Comparison of ENCODE assay signal across 1 cellular context in the genomic region with DNA sequence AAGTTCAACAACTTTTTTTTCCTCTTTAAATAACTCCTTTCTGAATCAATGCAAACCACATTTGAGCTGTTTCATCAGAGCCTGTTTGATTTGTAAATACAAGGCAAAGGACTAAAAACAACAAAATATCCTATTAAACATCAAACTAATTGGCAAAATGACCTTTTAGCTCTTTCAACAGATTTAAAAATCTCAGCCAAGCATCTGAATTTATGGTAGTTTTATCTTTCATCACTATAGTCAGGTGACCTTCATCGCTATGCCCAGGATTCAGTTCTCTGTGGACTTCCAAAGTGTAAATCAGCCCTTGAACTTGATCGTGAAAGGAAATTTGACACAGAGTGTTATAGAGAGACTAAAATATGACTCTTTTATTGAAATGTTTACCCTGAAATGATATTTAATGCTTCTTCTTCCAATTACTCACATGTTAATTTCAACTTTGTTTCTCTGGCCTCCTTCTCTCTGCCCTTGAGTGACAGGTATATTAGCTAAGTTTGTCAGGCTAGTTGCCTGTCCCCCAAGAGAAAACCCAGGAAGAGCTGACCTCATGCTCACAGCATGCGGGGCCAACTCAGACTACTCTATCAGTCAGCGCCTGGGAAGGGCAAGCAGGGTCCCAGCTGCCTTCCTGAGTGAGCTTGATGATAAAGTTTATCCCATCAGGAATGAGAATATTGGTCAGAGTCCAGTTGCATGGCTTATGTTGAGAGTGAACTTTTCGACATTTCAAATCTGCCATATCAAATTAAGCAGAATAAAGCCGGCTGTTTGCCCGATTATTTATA.
TF ChIP-seq lines count a peak whose summit lies in the region.

No MANE protein-coding gene starts in this region.

TF ChIP-seq in SK-N-SH treated with all-trans-retinoic acid at 6 μM for 48 hours, 23 proteins besides CTCF, POLR2A, EP300 and RAD21 (continued from another document):
- TF ChIP-seq, protein P1, sequence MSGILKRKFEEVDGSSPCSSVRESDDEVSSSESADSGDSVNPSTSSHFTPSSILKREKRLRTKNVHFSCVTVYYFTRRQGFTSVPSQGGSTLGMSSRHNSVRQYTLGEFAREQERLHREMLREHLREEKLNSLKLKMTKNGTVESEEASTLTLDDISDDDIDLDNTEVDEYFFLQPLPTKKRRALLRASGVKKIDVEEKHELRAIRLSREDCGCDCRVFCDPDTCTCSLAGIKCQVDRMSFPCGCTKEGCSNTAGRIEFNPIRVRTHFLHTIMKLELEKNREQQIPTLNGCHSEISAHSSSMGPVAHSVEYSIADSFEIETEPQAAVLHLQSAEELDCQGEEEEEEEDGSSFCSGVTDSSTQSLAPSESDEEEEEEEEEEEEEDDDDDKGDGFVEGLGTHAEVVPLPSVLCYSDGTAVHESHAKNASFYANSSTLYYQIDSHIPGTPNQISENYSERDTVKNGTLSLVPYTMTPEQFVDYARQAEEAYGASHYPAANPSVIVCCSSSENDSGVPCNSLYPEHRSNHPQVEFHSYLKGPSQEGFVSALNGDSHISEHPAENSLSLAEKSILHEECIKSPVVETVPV (CRISPR knock-in tag; IDR thresholded peaks at IDR 0.05), result no peak
- TF ChIP-seq ZFP30 (CRISPR knock-in tag; IDR thresholded peaks at IDR 0.05) (no peak), ESRRG (CRISPR knock-in tag; IDR thresholded peaks at IDR 0.05) (no peak), SNAI2 (CRISPR knock-in tag; IDR thresholded peaks at IDR 0.05) (peak; percentile 76), RARB (CRISPR knock-in tag; IDR thresholded peaks at IDR 0.05) (no peak), ARNTL (CRISPR knock-in tag; IDR thresholded peaks at IDR 0.05; ENCODE audit: borderline replicate concordance, low read depth) (no peak), ISL1 (CRISPR knock-in tag; IDR thresholded peaks at IDR 0.05) (peak; percentile 89), PPARA (CRISPR knock-in tag; IDR thresholded peaks at IDR 0.05; ENCODE audit: borderline replicate concordance) (no peak), ZNF70 (CRISPR knock-in tag; IDR thresholded peaks at IDR 0.05) (no peak), TCF4 (CRISPR knock-in tag; IDR thresholded peaks at IDR 0.05; ENCODE audit: borderline replicate concordance) (no peak)
- TF ChIP-seq, protein P2, sequence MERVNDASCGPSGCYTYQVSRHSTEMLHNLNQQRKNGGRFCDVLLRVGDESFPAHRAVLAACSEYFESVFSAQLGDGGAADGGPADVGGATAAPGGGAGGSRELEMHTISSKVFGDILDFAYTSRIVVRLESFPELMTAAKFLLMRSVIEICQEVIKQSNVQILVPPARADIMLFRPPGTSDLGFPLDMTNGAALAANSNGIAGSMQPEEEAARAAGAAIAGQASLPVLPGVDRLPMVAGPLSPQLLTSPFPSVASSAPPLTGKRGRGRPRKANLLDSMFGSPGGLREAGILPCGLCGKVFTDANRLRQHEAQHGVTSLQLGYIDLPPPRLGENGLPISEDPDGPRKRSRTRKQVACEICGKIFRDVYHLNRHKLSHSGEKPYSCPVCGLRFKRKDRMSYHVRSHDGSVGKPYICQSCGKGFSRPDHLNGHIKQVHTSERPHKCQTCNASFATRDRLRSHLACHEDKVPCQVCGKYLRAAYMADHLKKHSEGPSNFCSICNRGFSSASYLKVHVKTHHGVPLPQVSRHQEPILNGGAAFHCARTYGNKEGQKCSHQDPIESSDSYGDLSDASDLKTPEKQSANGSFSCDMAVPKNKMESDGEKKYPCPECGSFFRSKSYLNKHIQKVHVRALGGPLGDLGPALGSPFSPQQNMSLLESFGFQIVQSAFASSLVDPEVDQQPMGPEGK (CRISPR knock-in tag; IDR thresholded peaks at IDR 0.05; ENCODE audit: borderline replicate concordance), result no peak
- TF ChIP-seq, protein P3, sequence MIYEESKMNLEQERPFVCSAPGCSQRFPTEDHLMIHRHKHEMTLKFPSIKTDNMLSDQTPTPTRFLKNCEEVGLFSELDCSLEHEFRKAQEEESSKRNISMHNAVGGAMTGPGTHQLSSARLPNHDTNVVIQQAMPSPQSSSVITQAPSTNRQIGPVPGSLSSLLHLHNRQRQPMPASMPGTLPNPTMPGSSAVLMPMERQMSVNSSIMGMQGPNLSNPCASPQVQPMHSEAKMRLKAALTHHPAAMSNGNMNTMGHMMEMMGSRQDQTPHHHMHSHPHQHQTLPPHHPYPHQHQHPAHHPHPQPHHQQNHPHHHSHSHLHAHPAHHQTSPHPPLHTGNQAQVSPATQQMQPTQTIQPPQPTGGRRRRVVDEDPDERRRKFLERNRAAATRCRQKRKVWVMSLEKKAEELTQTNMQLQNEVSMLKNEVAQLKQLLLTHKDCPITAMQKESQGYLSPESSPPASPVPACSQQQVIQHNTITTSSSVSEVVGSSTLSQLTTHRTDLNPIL (CRISPR knock-in tag; IDR thresholded peaks at IDR 0.05; ENCODE audit: low read depth), result peak; percentile 95
